ENCODE assay signal across 8 cellular contexts in genomic region chr12:3034067-3034750, GRCh38. TPM values are rescaled to one million over a fixed set of nuclear protein-coding genes. Genes with fewer than 3 reads are reported as not detected.
A peak's percentile ranks its signal among the peaks of the same experiment; 100 is the strongest.
DNase-seq lines count a peak whose midpoint lies in the region; ATAC-seq, FAIRE-seq and TF ChIP-seq lines count a peak whose summit lies in the region.

No MANE protein-coding gene starts in this region.

- H3K27me3 ChIP-seq in PC-9 (ENCODE audit: insufficient read depth, low read depth) (no peaks in the 10 kb centered on the region), GM12878 (replicated peaks in 1 of 2; ENCODE audit: control insufficient read depth in 2 of 2, insufficient read depth in 2 of 2, low read length in 1 of 2) (no peaks in the 10 kb centered on the region; a peak in 1 of 4 replicates), iPS DF 6.9 (ENCODE audit: control insufficient read depth, insufficient read depth, low read length) (no peaks in the 10 kb centered on the region), smooth muscle cell (ENCODE audit: low read depth) (no peaks in the 10 kb centered on the region)

- SMC1A ChIA-PET in GM12878 (lab: Charles Lee; ENCODE audit: uncharacterized antibody, unreplicated experiment): no interaction called here

- no peak overlapping the region for H3K9ac ChIP-seq in GM12878 (ENCODE audit: control insufficient read depth, insufficient read depth, low read length)
- no peak overlapping the region for H3K9ac ChIP-seq in smooth muscle cell (ENCODE audit: low read depth)

- H4K20me1 ChIP-seq in PC-9 (ENCODE audit: insufficient read depth) (0 out of 2 replicates have a peak, but pooled peaks cover 8% of the 10 kb centered on the region), GM12878 (ENCODE audit: control insufficient read depth, insufficient read depth) (no peaks in the 10 kb centered on the region), smooth muscle cell (ENCODE audit: low read depth) (no peaks in the 10 kb centered on the region)

- TF ChIP-seq EP300 in GM12878 (IDR thresholded peaks at IDR 0.05; ENCODE audit: borderline replicate concordance in 1 of 2, control insufficient read depth in 1 of 2, low read depth in 2 of 2, low read length in 2 of 2): no peak

- H3K9me2 ChIP-seq in PC-9 (ENCODE audit: insufficient read depth): no peaks in the 10 kb centered on the region

- RAD21 ChIA-PET in GM12878 (lab: Charles Lee; ENCODE audit: unreplicated experiment): interaction anchor here (1.0 to 1.6 kb wide), 3 partner anchors 149 to 156 kb away, joined by 3 to 7 read pairs (median 5); no protein-coding TSS in a partner anchor

- peak; percentile 71 for FAIRE-seq in GM12878 (lab: Jason Lieb, UNC)

- H3K36me3 ChIP-seq in PC-9 (ENCODE audit: low read depth): no peaks in the 10 kb centered on the region
- no peaks in the 10 kb centered on the region for H3K36me3 ChIP-seq in GM12878 (ENCODE audit: control insufficient read depth in 2 of 2, insufficient read depth in 2 of 2, low read length in 1 of 2)
- peaks cover 32% of the 10 kb centered on the region for H3K36me3 ChIP-seq in iPS DF 6.9 (ENCODE audit: control insufficient read depth, insufficient read depth, low read length)
- no peaks in the 10 kb centered on the region for H3K36me3 ChIP-seq in smooth muscle cell (ENCODE audit: low read depth)

- CTCF ChIA-PET in PC-9 (lab: Charles Lee) (interaction anchor here (0.5 to 0.6 kb wide), 3 partner anchors 44 to 1282 kb away, joined by 3 to 6 read pairs (median 3); no protein-coding TSS in a partner anchor), GM12878 (lab: Yijun Ruan, JAX) (interaction anchor here (0.6 to 2.6 kb wide), 8 partner anchors 9 to 249 kb away, joined by 3 to 10 read pairs (median 4); no protein-coding TSS in a partner anchor)

- H2AFZ ChIP-seq in PC-9: no peak overlapping the region
- H2AFZ ChIP-seq in GM12878 (ENCODE audit: control insufficient read depth, low read depth, low read length): no peak overlapping the region
- no peak overlapping the region for H2AFZ ChIP-seq in smooth muscle cell (ENCODE audit: low read depth)

- peak; percentile 53; the same call in 1 of the 2 replicates for TF ChIP-seq RAD21 in GM12878 (IDR thresholded peaks at IDR 0.05; ENCODE audit: insufficient read depth, low read depth, low read length)

- intact Hi-C loops in PC-9 (cut with micrococcal nuclease; ENCODE audit: unreplicated experiment) (loop anchor here (2.0 kb wide), 1 partner anchor 149 kb away; no protein-coding TSS in a partner anchor), GM12878 (cut with micrococcal nuclease; ENCODE audit: unreplicated experiment) (loop anchor here (5.0 kb wide), 1 partner anchor 187 kb away; no protein-coding TSS in a partner anchor)

- H3K4me2 ChIP-seq in PC-9 (no peak overlapping the region), GM12878 (ENCODE audit: control insufficient read depth, insufficient read depth) (no peak overlapping the region), smooth muscle cell (no peak overlapping the region)

- H3K4me3 ChIP-seq in PC-9: no peak overlapping the region
- H3K4me3 ChIP-seq in GM12878: no peak overlapping the region
- no peak overlapping the region for H3K4me3 ChIP-seq in iPS DF 6.9 (ENCODE audit: low read length)
- H3K4me3 ChIP-seq in smooth muscle cell: no peak overlapping the region

- WGBS in GM12878 (ENCODE audit: insufficient coverage, insufficient replicate concordance, low lambda C conversion rate, missing lambda C conversion rate): 13% methylated on average over 10 of the region's 10 CpGs
- no CpG with 5 or more reads among the region's 10 CpGs for WGBS in iPS DF 6.9 (ENCODE audit: insufficient coverage, insufficient read length)
- 61% methylated on average over 10 of the region's 10 CpGs for WGBS in smooth muscle cell (ENCODE audit: low lambda C conversion rate)

- no peak for TF ChIP-seq POLR2A in GM12878 (IDR thresholded peaks at IDR 0.05; ENCODE audit: low read depth, low read length)

- POLR2A ChIA-PET in PC-9 (lab: Charles Lee; ENCODE audit: unreplicated experiment) (interaction anchor here (1.0 kb wide), 1 partner anchor 76 kb away, joined by 4 read pairs; no protein-coding TSS in a partner anchor), GM12878 (lab: Charles Lee) (no interaction called here)

- H3K79me2 ChIP-seq in PC-9 (ENCODE audit: low read depth) (no peaks in the 10 kb centered on the region), GM12878 (ENCODE audit: control insufficient read depth, insufficient read depth, low read length) (no peaks in the 10 kb centered on the region), smooth muscle cell (ENCODE audit: low read depth) (no peaks in the 10 kb centered on the region)

- H3F3A ChIP-seq in PC-9 (ENCODE audit: insufficient read depth, low read depth) (no peaks in the 10 kb centered on the region), smooth muscle cell (ENCODE audit: low read depth) (no peaks in the 10 kb centered on the region)

- H3K4me1 ChIP-seq in PC-9 (replicated peaks; ENCODE audit: insufficient read depth) (no peaks in the 10 kb centered on the region), GM12878 (ENCODE audit: control insufficient read depth, insufficient read depth, low read length) (no peaks in the 10 kb centered on the region), iPS DF 6.9 (ENCODE audit: control insufficient read depth, insufficient read depth, low read length) (no peaks in the 10 kb centered on the region), smooth muscle cell (ENCODE audit: low read depth) (peaks cover 4% of the 10 kb centered on the region)

- no TSS peak for BruUV-seq in PC-9 (replicated peaks; lab: Mats Ljungman, UMichigan)
- no TSS peak for BruUV-seq in GM12878 (replicated peaks; lab: Mats Ljungman, UMichigan)

- H3K27ac ChIP-seq in PC-9 (no peak overlapping the region), GM12878 (ENCODE audit: control insufficient read depth, insufficient read depth) (no peak overlapping the region), iPS DF 6.9 (ENCODE audit: low read length) (no peak overlapping the region), smooth muscle cell (ENCODE audit: low read depth) (no peak overlapping the region)

- ATAC-seq in GM12878 (peak; percentile 99), GM18873 (IDR thresholded peaks at IDR 0.05; ENCODE audit: low FRiP score, unreplicated experiment) (no peak)

- DNase-seq in SIG-M5 treated with dmso at 0.1 percent for 504 hours (lab: John Stamatoyannopoulos, UW; ENCODE audit: unreplicated experiment): peak; percentile 53
- no peak for DNase-seq in SIG-M5 (lab: John Stamatoyannopoulos, UW)
- peak; percentile 65 for DNase-seq in HPDE6-E6E7 (ENCODE audit: extremely low spot score)
- DNase-seq in PC-9: peak in 1 of 2 experiments; percentile 71
- no peak for DNase-seq in GM12878 (ENCODE audit: low read depth, low spot score)
- peak; percentile 63 for DNase-seq in iPS DF 6.9 (ENCODE audit: low read depth, low spot score)
- DNase-seq in smooth muscle cell (lab: John Stamatoyannopoulos, UW; ENCODE audit: unreplicated experiment): peak; percentile 14

- in situ Hi-C loops in GM12878 (cut with MboI): no loop called here

- no peaks in the 10 kb centered on the region for H3K9me3 ChIP-seq in PC-9 (ENCODE audit: insufficient read depth, low read depth)
- no peaks in the 10 kb centered on the region for H3K9me3 ChIP-seq in GM12878 (replicated peaks; ENCODE audit: control insufficient read depth, insufficient read depth, low read length)
- no peaks in the 10 kb centered on the region for H3K9me3 ChIP-seq in iPS DF 6.9 (ENCODE audit: control insufficient read depth, insufficient read depth, low read length)
- H3K9me3 ChIP-seq in smooth muscle cell (replicated peaks; ENCODE audit: low read depth): no peaks in the 10 kb centered on the region

- TF ChIP-seq CTCF in PC-9 (conservative IDR thresholded peaks at IDR 0.05) (peak; percentile 80), GM12878 (IDR thresholded peaks at IDR 0.05 in 2 of 3, conservative IDR thresholded peaks at IDR 0.05 in 1 of 3; ENCODE audit: control insufficient read depth in 2 of 3, extremely low read depth in 1 of 3, insufficient read depth in 1 of 3, low read depth in 3 of 3, low read length in 3 of 3) (peak; percentile 73 to 83 (median 76)), smooth muscle cell (IDR thresholded peaks at IDR 0.05; ENCODE audit: borderline replicate concordance, insufficient read depth, poor library complexity, severe bottlenecking) (peak; percentile 66)

TF ChIP-seq in GM12878, 131 proteins besides CTCF, POLR2A, EP300 and RAD21:
- TF ChIP-seq PKNOX1 (IDR thresholded peaks at IDR 0.05) (peak; percentile 21; the same call in 1 of the 2 replicates), SMC3 (IDR thresholded peaks at IDR 0.05; ENCODE audit: borderline replicate concordance, low read length) (peak; percentile 48; the same call in 1 of the 2 replicates), TARDBP (IDR thresholded peaks at IDR 0.05; ENCODE audit: borderline replicate concordance) (no peak)
TF ChIP-seq in GM12878: peak in this region for 2.

RNA-seq across cellular contexts. Expression of gene TSPAN9, which starts 43.0 kb away (rescaled TPM):
- total RNA-seq in PC-9 (2021) (8.9 and 9.6 TPM in 2 replicates), GM12878 (2014; rRNA removed) (not detected in 2 replicates), GM12878 (2014; rRNA removed; fragmentation: Illumina TruSeq; extraction: Trizol) (0.04 and 0.05 TPM in 2 replicates), GM12878 (2021) (0.21 and 0.31 TPM in 2 replicates), smooth muscle cell (29.8 and 46.9 TPM in 2 replicates)
- total RNA-seq in GM12878 (2013; cell fraction: nucleolus; rRNA removed): 1.0 and 1.8 TPM in 2 replicates
- polyA plus RNA-seq in GM12878 (2011; ENCODE audit: low read depth): 0.42 TPM
- polyA plus RNA-seq in GM12878 (2011; rRNA removed) (0.89 and 1.0 TPM in 2 replicates), GM12878 (2014; fragmentation: Illumina TruSeq; extraction: Trizol) (0.12 TPM in 1 of 2 replicates, not detected in the other), GM12878 (2014; fragmentation: Nextera tagmentation; extraction: Ambion mirVana) (not detected), GM12878 (2014; rRNA removed) (0.03 and 0.13 TPM in 2 replicates), GM12878 (2016; fragmentation: Nextera tagmentation; extraction: Ambion mirVana) (not detected), smooth muscle cell (14.4 and 17.7 TPM in 2 replicates)
- 0.90 and 1.8 TPM in 2 replicates for polyA plus RNA-seq in GM12878 (2011; cell fraction: cytosol; rRNA removed)
- 2.2 and 3.0 TPM in 2 replicates for polyA plus RNA-seq in GM12878 (2011; cell fraction: nucleus; rRNA removed)
- polyA plus RNA-seq in GM12878 (2012): 1.0 and 1.1 TPM in 2 replicates
- polyA minus RNA-seq in GM12878 (2011; rRNA and poly(A)+ RNA removed): 3.0 and 3.3 TPM in 2 replicates
- 0.62 TPM in 1 of 2 replicates, not detected in the other for polyA minus RNA-seq in GM12878 (2011; cell fraction: cytosol; rRNA and poly(A)+ RNA removed)
- 0.73 and 0.86 TPM in 2 replicates for polyA minus RNA-seq in GM12878 (2011; cell fraction: nucleus; rRNA and poly(A)+ RNA removed)

Comparison
In these comparisons a context has a peak if more than half of its experiments do, and no peak if none do; other contexts are left out.
1. DNase-seq: peak in SIG-M5 treated with dmso at 0.1 percent for 504 hours (single experiment), HPDE6-E6E7 (single experiment), iPS DF 6.9 (single experiment) and smooth muscle cell (single experiment); none in SIG-M5 (single experiment) and GM12878 (single experiment).
2. Peak in every context shown above with its lines, with median percentiles within 50 percentile points of each other: CTCF ChIP-seq.